ENCODE assay signal across 18 cellular contexts in genomic region chr5:175710361-175710760, GRCh38. TPM values are rescaled to one million over a fixed set of nuclear protein-coding genes. Genes with fewer than 3 reads are reported as not detected.
DNase-seq lines count a peak whose midpoint lies in the region; ATAC-seq and TF ChIP-seq lines count a peak whose summit lies in the region.
"Had no signal": no experiment of that assay in that cellular context is flagged by ENCODE, and none has a peak within 500 bp of the region (broad histone marks: within the 10 kb centered on the region; RNA-seq: fewer than 3 reads in every experiment).

No MANE protein-coding gene starts in this region.

- intact Hi-C loops in upper lobe of right lung (cut with DNase I): loop anchor here (5.0 kb wide), 1 partner anchor 173 kb away; no protein-coding TSS in a partner anchor

- TF ChIP-seq CTCF in WTC11 (IDR thresholded peaks at IDR 0.05) (no peak), upper lobe of right lung (IDR thresholded peaks at IDR 0.05) (no peak)

- no peaks in the 10 kb centered on the region for H3K9me3 ChIP-seq in upper lobe of right lung

- H3K4me1 Mint-ChIP-seq in activated naive CD8-positive, alpha-beta T cell treated with anti-CD3 and anti-CD28 coated beads, Interleukin-2, amount 10 ng/mL, durations not matched to agents 7 days and 5 days: no peaks in the 10 kb centered on the region
- H3K4me1 Mint-ChIP-seq in activated naive CD8-positive, alpha-beta T cell treated with anti-CD3 and anti-CD28 coated beads for 36 hours: no peaks in the 10 kb centered on the region
- H3K4me1 Mint-ChIP-seq in WTC11: no peaks in the 10 kb centered on the region

- no peak overlapping the region for H3K27ac ChIP-seq in upper lobe of right lung
- H3K27ac ChIP-seq: PC-9 had no signal

- H3K36me3 ChIP-seq in upper lobe of right lung: no peaks in the 10 kb centered on the region

- H3K27ac Mint-ChIP-seq in activated naive CD8-positive, alpha-beta T cell treated with anti-CD3 and anti-CD28 coated beads, Interleukin-2, amount 10 ng/mL, durations not matched to agents 7 days and 5 days: no peak overlapping the region
- no peak overlapping the region for H3K27ac Mint-ChIP-seq in activated naive CD8-positive, alpha-beta T cell treated with anti-CD3 and anti-CD28 coated beads for 36 hours
- no peak overlapping the region for H3K27ac Mint-ChIP-seq in WTC11
- H3K27ac Mint-ChIP-seq: CD8-positive, alpha-beta T cell had no signal

- H3K4me3 Mint-ChIP-seq in activated naive CD8-positive, alpha-beta T cell treated with anti-CD3 and anti-CD28 coated beads, Interleukin-2, amount 10 ng/mL, durations not matched to agents 7 days and 5 days: no peak overlapping the region
- no peak overlapping the region for H3K4me3 Mint-ChIP-seq in activated naive CD8-positive, alpha-beta T cell treated with anti-CD3 and anti-CD28 coated beads for 36 hours
- H3K4me3 Mint-ChIP-seq in WTC11: no peak overlapping the region
- H3K4me3 Mint-ChIP-seq: CD8-positive, alpha-beta T cell had no signal

- no peak overlapping the region for H3K4me3 ChIP-seq in upper lobe of right lung
- H3K4me3 ChIP-seq: PC-9 had no signal

- peaks cover 16% of the 10 kb centered on the region for H3K36me3 Mint-ChIP-seq in activated naive CD8-positive, alpha-beta T cell treated with anti-CD3 and anti-CD28 coated beads, Interleukin-2, amount 10 ng/mL, durations not matched to agents 7 days and 5 days
- H3K36me3 Mint-ChIP-seq in activated naive CD8-positive, alpha-beta T cell treated with anti-CD3 and anti-CD28 coated beads for 36 hours: peaks cover 20% of the 10 kb centered on the region
- H3K36me3 Mint-ChIP-seq in WTC11: peaks cover 45% of the 10 kb centered on the region

- H3K4me1 ChIP-seq in upper lobe of right lung: no peaks in the 10 kb centered on the region

- POLR2A ChIA-PET in activated naive CD8-positive, alpha-beta T cell treated with anti-CD3 and anti-CD28 coated beads, Interleukin-2, amount 10 ng/mL, durations not matched to agents 7 days and 5 days (lab: Charles Lee): no interaction called here
- POLR2A ChIA-PET in WTC11 (lab: Charles Lee): no interaction called here

- no peaks in the 10 kb centered on the region for H3K27me3 ChIP-seq in upper lobe of right lung

- no peak for ATAC-seq in activated naive CD8-positive, alpha-beta T cell treated with anti-CD3 and anti-CD28 coated beads, Interleukin-2, amount 10 ng/mL, durations not matched to agents 7 days and 5 days (ENCODE audit: low read depth)
- ATAC-seq in WTC11 (no peak), upper lobe of right lung (no peak)
- ATAC-seq: CD8-positive, alpha-beta T cell had no signal

- DNase-seq in activated naive CD8-positive, alpha-beta T cell treated with anti-CD3 and anti-CD28 coated beads, Interleukin-2, amount 10 ng/mL, durations not matched to agents 7 days and 5 days: peak; percentile 15
- DNase-seq in activated naive CD8-positive, alpha-beta T cell treated with anti-CD3 and anti-CD28 coated beads for 36 hours: no peak
- DNase-seq in WTC11 (ENCODE audit: low spot score): peak; percentile 5
- DNase-seq in mesenteric fat pad (ENCODE audit: low spot score): peak; percentile 41
- DNase-seq in upper lobe of right lung: peak; percentile 17
- no peak for DNase-seq in activated CD4-positive, alpha-beta T cell treated with anti-CD3 and anti-CD28 coated beads for 48 hours
- no peak for DNase-seq in medulla oblongata (ENCODE audit: extremely low spot score)
- DNase-seq: DMS79 treated with DMSO at 0.1 percent for 48 hours, HCEC 1CT, IMR-90, Kasumi-1, NCI-H1417, NCI-H1930, NCI-H2171 treated with DMSO at 0.1 percent for 48 hours, NCI-H774, PC-9 had no signal

- peaks cover 4% of the 10 kb centered on the region for H3K9me3 Mint-ChIP-seq in activated naive CD8-positive, alpha-beta T cell treated with anti-CD3 and anti-CD28 coated beads, Interleukin-2, amount 10 ng/mL, durations not matched to agents 7 days and 5 days
- peaks cover 4% of the 10 kb centered on the region for H3K9me3 Mint-ChIP-seq in activated naive CD8-positive, alpha-beta T cell treated with anti-CD3 and anti-CD28 coated beads for 36 hours
- H3K9me3 Mint-ChIP-seq in WTC11: peaks cover 40% of the 10 kb centered on the region
- H3K9me3 Mint-ChIP-seq: CD8-positive, alpha-beta T cell had no signal

- CTCF ChIA-PET in WTC11 (lab: Charles Lee): interaction anchor here (0.9 to 3.2 kb wide), 2 partner anchors 9 to 176 kb away, joined by 3 to 26 read pairs; no protein-coding TSS in a partner anchor

- H3K27me3 Mint-ChIP-seq in activated naive CD8-positive, alpha-beta T cell treated with anti-CD3 and anti-CD28 coated beads, Interleukin-2, amount 10 ng/mL, durations not matched to agents 7 days and 5 days: no peaks in the 10 kb centered on the region
- H3K27me3 Mint-ChIP-seq in activated naive CD8-positive, alpha-beta T cell treated with anti-CD3 and anti-CD28 coated beads for 36 hours: no peaks in the 10 kb centered on the region
- H3K27me3 Mint-ChIP-seq in WTC11 (ENCODE audit: low read depth): peaks cover 11% of the 10 kb centered on the region; the same call in 1 of the 2 replicates

TF ChIP-seq in WTC11, 78 proteins besides CTCF, POLR2A, EP300 and RAD21:
- TF ChIP-seq, protein P1, sequence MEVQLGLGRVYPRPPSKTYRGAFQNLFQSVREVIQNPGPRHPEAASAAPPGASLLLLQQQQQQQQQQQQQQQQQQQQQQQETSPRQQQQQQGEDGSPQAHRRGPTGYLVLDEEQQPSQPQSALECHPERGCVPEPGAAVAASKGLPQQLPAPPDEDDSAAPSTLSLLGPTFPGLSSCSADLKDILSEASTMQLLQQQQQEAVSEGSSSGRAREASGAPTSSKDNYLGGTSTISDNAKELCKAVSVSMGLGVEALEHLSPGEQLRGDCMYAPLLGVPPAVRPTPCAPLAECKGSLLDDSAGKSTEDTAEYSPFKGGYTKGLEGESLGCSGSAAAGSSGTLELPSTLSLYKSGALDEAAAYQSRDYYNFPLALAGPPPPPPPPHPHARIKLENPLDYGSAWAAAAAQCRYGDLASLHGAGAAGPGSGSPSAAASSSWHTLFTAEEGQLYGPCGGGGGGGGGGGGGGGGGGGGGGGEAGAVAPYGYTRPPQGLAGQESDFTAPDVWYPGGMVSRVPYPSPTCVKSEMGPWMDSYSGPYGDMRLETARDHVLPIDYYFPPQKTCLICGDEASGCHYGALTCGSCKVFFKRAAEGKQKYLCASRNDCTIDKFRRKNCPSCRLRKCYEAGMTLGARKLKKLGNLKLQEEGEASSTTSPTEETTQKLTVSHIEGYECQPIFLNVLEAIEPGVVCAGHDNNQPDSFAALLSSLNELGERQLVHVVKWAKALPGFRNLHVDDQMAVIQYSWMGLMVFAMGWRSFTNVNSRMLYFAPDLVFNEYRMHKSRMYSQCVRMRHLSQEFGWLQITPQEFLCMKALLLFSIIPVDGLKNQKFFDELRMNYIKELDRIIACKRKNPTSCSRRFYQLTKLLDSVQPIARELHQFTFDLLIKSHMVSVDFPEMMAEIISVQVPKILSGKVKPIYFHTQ (CRISPR knock-in tag; IDR thresholded peaks at IDR 0.05): no peak
- TF ChIP-seq MXD4 (CRISPR knock-in tag; IDR thresholded peaks at IDR 0.05; ENCODE audit: borderline replicate concordance): no peak

RNA-seq across cellular contexts. Expression of gene HRH2, which starts 52.5 kb away (rescaled TPM):
- 10 to 100 TPM; 26.8 to 29.0 TPM for total RNA-seq in activated naive CD8-positive, alpha-beta T cell treated with anti-CD3 and anti-CD28 coated beads, Interleukin-2, amount 10 ng/mL, durations not matched to agents 7 days and 5 days
- total RNA-seq in activated naive CD8-positive, alpha-beta T cell treated with anti-CD3 and anti-CD28 coated beads for 36 hours: 10 to 100 TPM; 40.2 to 41.2 TPM
- 9.3 to 12.7 TPM (median 12.2 TPM) in 3 replicates for total RNA-seq in WTC11 (2021)
- 12.5 TPM for total RNA-seq in mesenteric fat pad
- 8.2 TPM for total RNA-seq in upper lobe of right lung
- total RNA-seq: IMR-90, NCI-H460, PC-9 had no signal

Comparison
In these comparisons a context has a peak if more than half of its experiments do, and no peak if none do; other contexts are left out.
1. DNase-seq: peak in activated naive CD8-positive, alpha-beta T cell treated with anti-CD3 and anti-CD28 coated beads, Interleukin-2, amount 10 ng/mL, durations not matched to agents 7 days and 5 days (single experiment), WTC11 (single experiment), mesenteric fat pad (single experiment) and upper lobe of right lung (single experiment); none in activated naive CD8-positive, alpha-beta T cell treated with anti-CD3 and anti-CD28 coated beads for 36 hours (single experiment), activated CD4-positive, alpha-beta T cell treated with anti-CD3 and anti-CD28 coated beads for 48 hours (single experiment) and medulla oblongata (single experiment).